Comparison of ENCODE assay signal across 8 cellular contexts in genomic region chr5:179061025-179061424, GRCh38. TPM values are rescaled to one million over a fixed set of nuclear protein-coding genes. Genes with fewer than 3 reads are reported as not detected.
DNase-seq lines count a peak whose midpoint lies in the region; ATAC-seq and TF ChIP-seq lines count a peak whose summit lies in the region.

No MANE protein-coding gene starts in this region.

- no peak overlapping the region for H2BK12ac ChIP-seq in trophoblast cell (ENCODE audit: low read length)

- H4K8ac ChIP-seq in trophoblast cell (ENCODE audit: low read depth, low read length), result peak overlapping the region; percentile 94

- H3K4me2 ChIP-seq in trophoblast cell (ENCODE audit: low read length), result peak overlapping the region; percentile 48

- H3K79me2 ChIP-seq in trophoblast cell (ENCODE audit: control insufficient read depth, insufficient read depth, low read length, poor library complexity), result peaks cover 2% of the 10 kb centered on the region

- CTCF ChIA-PET in CD4-positive, alpha-beta T cell (lab: Charles Lee), result interaction anchor here (0.9 to 2.6 kb wide), 3 partner anchors 9 to 330 kb away, joined by 3 to 20 read pairs (median 3); partner anchors contain the start of genes ZNF354A and ZNF879
- CTCF ChIA-PET in WTC11 (lab: Charles Lee), result interaction anchor here (1.5 kb wide), 1 partner anchor 330 kb away, joined by 4 read pairs; the partner anchor contains the start of gene ZNF354A

- no peak overlapping the region for H3K18ac ChIP-seq in trophoblast cell (ENCODE audit: low read length)

- peaks cover 10% of the 10 kb centered on the region for H3K9me3 ChIP-seq in CD4-positive, alpha-beta T cell (ENCODE audit: control insufficient read depth, low read length)
- H3K9me3 ChIP-seq in trophoblast cell (ENCODE audit: insufficient read depth, low read depth, low read length), result peaks cover 6% of the 10 kb centered on the region

- H3K4me1 ChIP-seq in trophoblast cell (ENCODE audit: control insufficient read depth in 1 of 2, insufficient read depth in 2 of 2, low read length in 2 of 2), result peaks cover 5 to 9% of the 10 kb centered on the region in 2 experiments

- no peak overlapping the region for H3K14ac ChIP-seq in trophoblast cell (ENCODE audit: low read length)

- no peak overlapping the region for H3K4ac ChIP-seq in trophoblast cell (ENCODE audit: low read depth, low read length)

- H4K91ac ChIP-seq in trophoblast cell (ENCODE audit: low read depth, low read length), result no peak overlapping the region

- H3K9me3 Mint-ChIP-seq in CD4-positive, alpha-beta T cell, result peaks cover 6% of the 10 kb centered on the region
- H3K9me3 Mint-ChIP-seq in WTC11, result peaks cover 37% of the 10 kb centered on the region

- peaks cover 4% of the 10 kb centered on the region for H3K27me3 Mint-ChIP-seq in CD4-positive, alpha-beta T cell
- peaks cover 21% of the 10 kb centered on the region for H3K27me3 Mint-ChIP-seq in WTC11 (ENCODE audit: low read depth)

- H2BK5ac ChIP-seq in trophoblast cell (ENCODE audit: low read depth, low read length, poor library complexity), result no peak overlapping the region

- H2AK5ac ChIP-seq in trophoblast cell (ENCODE audit: low read length), result no peak overlapping the region

- H3K27ac ChIP-seq in CD4-positive, alpha-beta T cell (ENCODE audit: low read depth, low read length), result no peak overlapping the region
- H3K27ac ChIP-seq in trophoblast cell (ENCODE audit: low read depth, low read length), result no peak overlapping the region

- no peak overlapping the region for H4K12ac ChIP-seq in trophoblast cell (ENCODE audit: low read depth, low read length)

- ATAC-seq in CD4-positive, alpha-beta T cell (ENCODE audit: poor library complexity), result no peak
- ATAC-seq in WTC11, result no peak
- ATAC-seq in activated CD4-positive, CD25-positive, alpha-beta regulatory T cell treated with anti-CD3 and anti-CD28 coated beads, Interleukin-2, amount 50 U/mL, for 24 hours, result no peak
- ATAC-seq in GM21447 (IDR thresholded peaks at IDR 0.05; ENCODE audit: unreplicated experiment), result no peak

- H3K27me3 ChIP-seq in CD4-positive, alpha-beta T cell (ENCODE audit: control insufficient read depth, insufficient read depth, low read length), result no peaks in the 10 kb centered on the region
- H3K27me3 ChIP-seq in trophoblast cell (ENCODE audit: insufficient read depth, low read length), result no peaks in the 10 kb centered on the region

- peak overlapping the region; percentile 86 for H3K4me3 ChIP-seq in fibroblast of the aortic adventitia (ENCODE audit: low read depth, low read length)
- H3K4me3 ChIP-seq in trophoblast cell (ENCODE audit: low read depth, low read length), result no peak overlapping the region

- H3K36me3 ChIP-seq in trophoblast cell (ENCODE audit: control insufficient read depth in 1 of 2, insufficient read depth in 2 of 2, low read length in 2 of 2), result peaks cover 4 to 10% of the 10 kb centered on the region in 2 experiments

- H3K23ac ChIP-seq in trophoblast cell (ENCODE audit: low read length), result no peak overlapping the region

- H3K4me3 Mint-ChIP-seq in CD4-positive, alpha-beta T cell, result peak overlapping the region; percentile 96
- H3K4me3 Mint-ChIP-seq in WTC11, result peak overlapping the region; percentile 82

- WGBS in trophoblast cell (ENCODE audit: extremely low coverage, insufficient coverage, insufficient read length), result no CpG with 5 or more reads among the region's 19 CpGs

- H3K27ac Mint-ChIP-seq in CD4-positive, alpha-beta T cell, result peak overlapping the region; percentile 95
- H3K27ac Mint-ChIP-seq in WTC11, result no peak overlapping the region

- intact Hi-C loops in CD4-positive, alpha-beta T cell (cut with DNase I, micrococcal nuclease), result loop anchor here in 1 of 2 experiments (2.0 to 10.0 kb wide), 2 partner anchors 166 to 434 kb away; partner anchors contain the start of genes CLK4 and ZFP2

- POLR2A ChIA-PET in CD4-positive, alpha-beta T cell (lab: Charles Lee), result interaction anchor here (1.3 to 2.2 kb wide), 6 partner anchors 36 to 489 kb away, joined by 4 to 43 read pairs (median 17); partner anchors contain the start of genes RUFY1, ZNF354A, ZNF354B and ZNF879
- POLR2A ChIA-PET in WTC11 (lab: Charles Lee), result interaction anchor here (1.3 kb wide), 1 partner anchor 108 kb away, joined by 3 read pairs; no protein-coding TSS in a partner anchor

- H3K9ac ChIP-seq in trophoblast cell (ENCODE audit: low read length), result no peak overlapping the region

- no peak for TF ChIP-seq CTCF in CD4-positive, alpha-beta T cell (IDR thresholded peaks at IDR 0.05)
- TF ChIP-seq CTCF in WTC11 (IDR thresholded peaks at IDR 0.05), result no peak
- no peak for TF ChIP-seq CTCF in fibroblast of the aortic adventitia (IDR thresholded peaks at IDR 0.05; ENCODE audit: insufficient read depth, low read length)

- peaks cover 39% of the 10 kb centered on the region for H3K4me1 Mint-ChIP-seq in CD4-positive, alpha-beta T cell (ENCODE audit: low read depth)
- peaks cover 13% of the 10 kb centered on the region for H3K4me1 Mint-ChIP-seq in WTC11

- H2BK120ac ChIP-seq in trophoblast cell (ENCODE audit: insufficient read depth, low read length, poor library complexity), result no peak overlapping the region

- no peak for DNase-seq in CD4-positive, alpha-beta T cell
- DNase-seq in WTC11 (ENCODE audit: low spot score) (no peak), fibroblast of the aortic adventitia (ENCODE audit: low read depth) (no peak), trophoblast cell (no peak), OCI-M2 (lab: John Stamatoyannopoulos, UW; ENCODE audit: unreplicated experiment) (no peak)
- DNase-seq in stimulated activated CD4-positive, alpha-beta T cell treated with anti-CD3 and anti-CD28 coated beads, Interleukin-1b, Interleukin-23, amount 100 ng/mL, for 48 hours, result no peak

- no peak overlapping the region for H2AFZ ChIP-seq in trophoblast cell (ENCODE audit: insufficient read depth, low read length, poor library complexity)

- peaks cover 4% of the 10 kb centered on the region for H3K79me1 ChIP-seq in trophoblast cell (ENCODE audit: low read length)

- H3K36me3 Mint-ChIP-seq in CD4-positive, alpha-beta T cell (ENCODE audit: low read depth), result peaks cover 59% of the 10 kb centered on the region
- peaks cover 49% of the 10 kb centered on the region for H3K36me3 Mint-ChIP-seq in WTC11

TF ChIP-seq in WTC11, 78 proteins besides CTCF, POLR2A, EP300 and RAD21:
- TF ChIP-seq STAT6 (CRISPR knock-in tag; conservative IDR thresholded peaks at IDR 0.05; ENCODE audit: low read depth) (no peak), FOXJ3 (CRISPR knock-in tag; IDR thresholded peaks at IDR 0.05; ENCODE audit: borderline replicate concordance) (no peak)

RNA-seq across cellular contexts. Expression of gene ZNF354C, which starts 0.9 kb away (rescaled TPM):
- 1 to 10 TPM; 2.5 to 2.9 TPM for total RNA-seq in CD4-positive, alpha-beta T cell
- total RNA-seq in WTC11 (2021) (7.9 to 8.9 TPM (median 8.9 TPM) in 3 replicates), fibroblast of the aortic adventitia (ENCODE audit: low replicate concordance) (8.6 and 10.5 TPM in 2 replicates)
- polyA plus RNA-seq in trophoblast cell (2013), result 3.5 TPM in 2 replicates

RNA-seq across cellular contexts. Expression of gene ZNF879, which starts 37.4 kb away (rescaled TPM):
- total RNA-seq in CD4-positive, alpha-beta T cell, result 1 to 10 TPM; 4.9 to 5.1 TPM
- 4.7 to 5.8 TPM (median 5.2 TPM) in 3 replicates for total RNA-seq in WTC11 (2021)
- total RNA-seq in fibroblast of the aortic adventitia (ENCODE audit: low replicate concordance), result 3.9 and 5.2 TPM in 2 replicates
- polyA plus RNA-seq in trophoblast cell (2013), result 2.3 and 2.7 TPM in 2 replicates
